Comparison of ENCODE assay signal across 8 cellular contexts in genomic region chr17:59107306-59107670, GRCh38. TPM values are rescaled to one million over a fixed set of nuclear protein-coding genes. Genes with fewer than 3 reads are reported as not detected.
DNase-seq lines count a peak whose midpoint lies in the region; ATAC-seq, FAIRE-seq and TF ChIP-seq lines count a peak whose summit lies in the region.

No MANE protein-coding gene starts in this region.

- peak; percentile 18 for ATAC-seq in activated naive CD8-positive, alpha-beta T cell treated with anti-CD3 and anti-CD28 coated beads, Interleukin-2, amount 50 U/mL, for 24 hours
- ATAC-seq in GM19324 (IDR thresholded peaks at IDR 0.05; ENCODE audit: low FRiP score, unreplicated experiment): no peak
- ATAC-seq in omental fat pad (ENCODE audit: low FRiP score): no peak

- H3K27ac Mint-ChIP-seq in T-helper 2 cell treated with Interferon-gamma antibody and Interleukin-4, amounts not matched to agents 5 μg/mL and 100 μg/mL, for 36 hours: peak overlapping the region; percentile 95
- H3K27ac Mint-ChIP-seq in activated naive CD8-positive, alpha-beta T cell treated with anti-CD3 and anti-CD28 coated beads, Interleukin-2, amount 50 U/mL, for 24 hours: peak overlapping the region; percentile 94

- H3K9me3 ChIP-seq in thymus (ENCODE audit: control insufficient read depth): no peaks in the 10 kb centered on the region

- H3K4me3 Mint-ChIP-seq in T-helper 2 cell treated with Interferon-gamma antibody and Interleukin-4, amounts not matched to agents 5 μg/mL and 100 μg/mL, for 36 hours: peak overlapping the region; percentile 95
- H3K4me3 Mint-ChIP-seq in activated naive CD8-positive, alpha-beta T cell treated with anti-CD3 and anti-CD28 coated beads, Interleukin-2, amount 50 U/mL, for 24 hours: peak overlapping the region; percentile 98

- H3K4me1 ChIP-seq in thymus (ENCODE audit: control insufficient read depth, insufficient read depth, low read length): peaks cover 4% of the 10 kb centered on the region

- peaks cover 36% of the 10 kb centered on the region for H3K36me3 Mint-ChIP-seq in T-helper 2 cell treated with Interferon-gamma antibody and Interleukin-4, amounts not matched to agents 5 μg/mL and 100 μg/mL, for 36 hours (ENCODE audit: low read depth)
- H3K36me3 Mint-ChIP-seq in activated naive CD8-positive, alpha-beta T cell treated with anti-CD3 and anti-CD28 coated beads, Interleukin-2, amount 50 U/mL, for 24 hours (ENCODE audit: low read depth): peaks cover 23% of the 10 kb centered on the region

- H3K9me3 Mint-ChIP-seq in T-helper 2 cell treated with Interferon-gamma antibody and Interleukin-4, amounts not matched to agents 5 μg/mL and 100 μg/mL, for 36 hours: no peaks in the 10 kb centered on the region
- H3K9me3 Mint-ChIP-seq in activated naive CD8-positive, alpha-beta T cell treated with anti-CD3 and anti-CD28 coated beads, Interleukin-2, amount 50 U/mL, for 24 hours: no peaks in the 10 kb centered on the region

- FAIRE-seq in D721Med (lab: Jason Lieb, UNC): no peak

- H3K27me3 Mint-ChIP-seq in T-helper 2 cell treated with Interferon-gamma antibody and Interleukin-4, amounts not matched to agents 5 μg/mL and 100 μg/mL, for 36 hours (ENCODE audit: low read depth): no peaks in the 10 kb centered on the region
- peaks cover 2% of the 10 kb centered on the region for H3K27me3 Mint-ChIP-seq in activated naive CD8-positive, alpha-beta T cell treated with anti-CD3 and anti-CD28 coated beads, Interleukin-2, amount 50 U/mL, for 24 hours

- 2% methylated on average over 10 of the region's 10 CpGs for WGBS in thymus

- H3K27ac ChIP-seq in layer of hippocampus (ENCODE audit: low read depth, low read length) (peak overlapping the region; percentile 88), thymus (ENCODE audit: low read depth) (no peak overlapping the region)

- peak overlapping the region; percentile 70 for H3K4me3 ChIP-seq in thymus (ENCODE audit: low read length)

- DNase-seq in T-helper 2 cell treated with Interferon-gamma antibody and Interleukin-4, amounts not matched to agents 5 μg/mL and 100 μg/mL, for 36 hours (ENCODE audit: low spot score): no peak
- DNase-seq in T-helper 2 cell (no peak), D721Med (ENCODE audit: insufficient read length, low spot score) (no peak), omental fat pad (ENCODE audit: low spot score) (no peak)
- DNase-seq in activated naive CD8-positive, alpha-beta T cell treated with anti-CD3 and anti-CD28 coated beads, Interleukin-2, amount 50 U/mL, for 24 hours: no peak

- TF ChIP-seq CTCF in D721Med (IDR thresholded peaks at IDR 0.05; ENCODE audit: insufficient read depth, missing control alignments) (no peak), omental fat pad (IDR thresholded peaks at IDR 0.05) (no peak)

- H3K4me1 Mint-ChIP-seq in T-helper 2 cell treated with Interferon-gamma antibody and Interleukin-4, amounts not matched to agents 5 μg/mL and 100 μg/mL, for 36 hours (ENCODE audit: low read depth): peaks cover 53% of the 10 kb centered on the region
- H3K4me1 Mint-ChIP-seq in activated naive CD8-positive, alpha-beta T cell treated with anti-CD3 and anti-CD28 coated beads, Interleukin-2, amount 50 U/mL, for 24 hours: peaks cover 52% of the 10 kb centered on the region

- H3K36me3 ChIP-seq in thymus (ENCODE audit: control insufficient read depth, insufficient read depth): peaks cover 3% of the 10 kb centered on the region

- H3K27me3 ChIP-seq in layer of hippocampus (ENCODE audit: control insufficient read depth, insufficient read depth, low read length): no peaks in the 10 kb centered on the region
- H3K27me3 ChIP-seq in thymus (ENCODE audit: control insufficient read depth, insufficient read depth): no peaks in the 10 kb centered on the region

RNA-seq across cellular contexts. Expression of gene TRIM37, which starts 0.6 kb away (rescaled TPM):
- polyA plus RNA-seq in thymus: 14.1 TPM
- total RNA-seq in omental fat pad: 10 to 100 TPM; 16.8 to 29.3 (median 21.5) TPM

RNA-seq across cellular contexts. Expression of gene SKA2, which starts 47.7 kb away (rescaled TPM):
- 42.7 TPM for polyA plus RNA-seq in thymus
- total RNA-seq in omental fat pad: 10 to 100 TPM; 11.8 to 28.4 (median 20.2) TPM

RNA-seq across cellular contexts. Expression of gene PRR11, which starts 48.3 kb away (rescaled TPM):
- polyA plus RNA-seq in thymus: 3.2 TPM
- 1 to 10 TPM in 2 of 4 donors, under 1 TPM in 2; 0.82 to 3.5 (median 1.4) TPM for total RNA-seq in omental fat pad
